Comparison of ENCODE assay signal across 18 cellular contexts in genomic region chr3:37625051-37625450, GRCh38.
"Had no signal": no experiment of that assay in that cellular context is flagged by ENCODE, and none has a peak within 500 bp of the region (broad histone marks: within the 10 kb centered on the region; RNA-seq: fewer than 3 reads in every experiment).

No MANE protein-coding gene starts in this region.

- H3K27ac Mint-ChIP-seq: activated CD4-positive, alpha-beta memory T cell treated with anti-CD3 and anti-CD28 coated beads, Interleukin-2, amount 10 ng/mL, durations not matched to agents 7 days and 5 days; activated CD4-positive, alpha-beta T cell treated with anti-CD3 and anti-CD28 coated beads for 36 hours; activated T-cell treated with anti-CD3 and anti-CD28 coated beads, Interleukin-2, amount 50 U/mL, for 72 hours; naive thymus-derived CD8-positive, alpha-beta T cell; progenitor cell of endocrine pancreas; stimulated activated memory B cell treated with anti-CD40 and anti-IgM and Interleukin-4, amounts not matched to agents 10 μg/mL and 1 μg/mL and 100 μg/mL, for 72 hours; type B pancreatic cell had no signal

- H3K36me3 Mint-ChIP-seq: naive thymus-derived CD8-positive, alpha-beta T cell; stimulated activated memory B cell treated with anti-CD40 and anti-IgM and Interleukin-4, amounts not matched to agents 10 μg/mL and 1 μg/mL and 100 μg/mL, for 72 hours had no signal

- H3K36me3 ChIP-seq: WERI-Rb-1 had no signal

- H3K4me2 ChIP-seq: smooth muscle cell had no signal

- FAIRE-seq: colon had no signal

- ATAC-seq: activated CD4-positive, alpha-beta T cell treated with anti-CD3 and anti-CD28 coated beads for 36 hours; activated T-cell treated with anti-CD3 and anti-CD28 coated beads, Interleukin-2, amount 50 U/mL, for 72 hours; naive thymus-derived CD8-positive, alpha-beta T cell; stimulated activated memory B cell treated with anti-CD40 and anti-IgM and Interleukin-4, amounts not matched to agents 10 μg/mL and 1 μg/mL and 100 μg/mL, for 72 hours had no signal

- H3K4me3 Mint-ChIP-seq: activated CD4-positive, alpha-beta memory T cell treated with anti-CD3 and anti-CD28 coated beads, Interleukin-2, amount 10 ng/mL, durations not matched to agents 7 days and 5 days; activated CD4-positive, alpha-beta T cell treated with anti-CD3 and anti-CD28 coated beads for 36 hours; activated T-cell treated with anti-CD3 and anti-CD28 coated beads, Interleukin-2, amount 50 U/mL, for 72 hours; naive thymus-derived CD8-positive, alpha-beta T cell; stimulated activated memory B cell treated with anti-CD40 and anti-IgM and Interleukin-4, amounts not matched to agents 10 μg/mL and 1 μg/mL and 100 μg/mL, for 72 hours; type B pancreatic cell had no signal

- H3K27ac ChIP-seq: epithelial cell of prostate, WERI-Rb-1 had no signal

- H3K4me3 ChIP-seq: smooth muscle cell had no signal

- H3K9me3 Mint-ChIP-seq: activated CD4-positive, alpha-beta memory T cell treated with anti-CD3 and anti-CD28 coated beads, Interleukin-2, amount 10 ng/mL, durations not matched to agents 7 days and 5 days; activated T-cell treated with anti-CD3 and anti-CD28 coated beads, Interleukin-2, amount 50 U/mL, for 72 hours; stimulated activated memory B cell treated with anti-CD40 and anti-IgM and Interleukin-4, amounts not matched to agents 10 μg/mL and 1 μg/mL and 100 μg/mL, for 72 hours; type B pancreatic cell had no signal

- H3K27me3 Mint-ChIP-seq: type B pancreatic cell had no signal

- H3K4me1 Mint-ChIP-seq: activated CD4-positive, alpha-beta memory T cell treated with anti-CD3 and anti-CD28 coated beads, Interleukin-2, amount 10 ng/mL, durations not matched to agents 7 days and 5 days; activated CD4-positive, alpha-beta T cell treated with anti-CD3 and anti-CD28 coated beads for 36 hours had no signal

- DNase-seq: activated CD4-positive, alpha-beta memory T cell treated with anti-CD3 and anti-CD28 coated beads, Interleukin-2, amount 10 ng/mL, durations not matched to agents 7 days and 5 days; activated CD4-positive, alpha-beta T cell treated with anti-CD3 and anti-CD28 coated beads for 36 hours; activated T-cell treated with anti-CD3 and anti-CD28 coated beads, Interleukin-2, amount 50 U/mL, for 72 hours; aorta; effector CD4-positive, alpha-beta T cell; left cardiac atrium; naive thymus-derived CD8-positive, alpha-beta T cell; nucleus accumbens; stimulated activated CD4-positive, alpha-beta T cell treated with anti-CD3 and anti-CD28 coated beads, Interleukin-1b, Interleukin-23, amount 100 ng/mL, for 48 hours; substantia nigra; T-helper 1 cell; WERI-Rb-1 had no signal
